29 cellular contexts compared by ENCODE assay signal in genomic region chr6:9933674-9934073, GRCh38.
DNase-seq lines count a peak whose midpoint lies in the region; ATAC-seq and TF ChIP-seq lines count a peak whose summit lies in the region.
"Had no signal": no experiment of that assay in that cellular context is flagged by ENCODE, and none has a peak within 500 bp of the region (broad histone marks: within the 10 kb centered on the region; RNA-seq: fewer than 3 reads in every experiment).

No MANE protein-coding gene starts in this region.

- DNase-seq in MCF 10A (ENCODE audit: unreplicated experiment) (peak; percentile 76), breast epithelium (ENCODE audit: low spot score in 2 of 2) (no peak), RWPE2 (ENCODE audit: low spot score) (no peak), fibroblast of pulmonary artery (ENCODE audit: low read depth) (peak; percentile 8), T-helper 9 cell (no peak)
- DNase-seq in activated CD4-positive, alpha-beta T cell treated with anti-CD3 and anti-CD28 coated beads, Interleukin-2, amount 50 U/mL, for 48 hours, result no peak
- DNase-seq: activated CD4-positive, alpha-beta T cell treated with anti-CD3 and anti-CD28 coated beads, Interleukin-2, amount 50 U/mL, for 1 hour; activated CD4-positive, CD25-positive, alpha-beta regulatory T cell; activated gamma-delta T cell; activated naive CD8-positive, alpha-beta T cell treated with anti-CD3 and anti-CD28 coated beads for 36 hours; activated T-cell treated with anti-CD3 and anti-CD28 coated beads, Interleukin-2, amount 50 U/mL, for 24 hours; dermis blood vessel endothelial cell; DMS79; Karpas-422; NCI-H510A; occipital lobe; stimulated activated CD4-positive, alpha-beta T cell treated with anti-CD3 and anti-CD28 coated beads, Interleukin-4, amount 100 ng/mL, for 24 hours; T-helper 1 cell had no signal

- TF ChIP-seq POLR2A in breast epithelium (IDR thresholded peaks at IDR 0.05), result no peak

- ATAC-seq in RWPE2 (ENCODE audit: low read depth) (peak; percentile 66; the same call in 2 of the 3 replicates), HG03280 (IDR thresholded peaks at IDR 0.05; ENCODE audit: unreplicated experiment) (no peak), HG02798 (IDR thresholded peaks at IDR 0.05; ENCODE audit: poor library complexity, unreplicated experiment) (no peak)
- ATAC-seq: gastroesophageal sphincter; natural killer cell treated with Interleukin-12 subunit alpha and Interleukin-12 subunit beta and Interleukin-15 and Interleukin-18, amount 100 ng/mL, for 72 hours had no signal

- H3K9me3 ChIP-seq in breast epithelium, result peaks cover 0 to 17% of the 10 kb centered on the region in 2 donors
- H3K9me3 ChIP-seq in RWPE2 (ENCODE audit: severe bottlenecking), result no peaks in the 10 kb centered on the region
- H3K9me3 ChIP-seq: prostate gland had no signal

- H3K9me3 Mint-ChIP-seq in MCF 10A (ENCODE audit: unreplicated experiment), result no peaks in the 10 kb centered on the region
- H3K9me3 Mint-ChIP-seq: natural killer cell treated with Interleukin-12 subunit alpha and Interleukin-12 subunit beta and Interleukin-15 and Interleukin-18, amount 100 ng/mL, for 72 hours had no signal

- no peaks in the 10 kb centered on the region for H3K36me3 ChIP-seq in breast epithelium
- H3K36me3 ChIP-seq in RWPE2 (ENCODE audit: low read depth), result no peaks in the 10 kb centered on the region
- H3K36me3 ChIP-seq: esophagus muscularis mucosa, gastroesophageal sphincter, prostate gland, tibial nerve had no signal

- no peaks in the 10 kb centered on the region for H3K27me3 ChIP-seq in breast epithelium
- no peaks in the 10 kb centered on the region for H3K27me3 ChIP-seq in RWPE2 (ENCODE audit: insufficient read depth, poor library complexity, severe bottlenecking)
- H3K27me3 ChIP-seq: gastroesophageal sphincter, hepatocyte, tibial nerve had no signal

- BruUV-seq in MCF 10A (replicated peaks; lab: Mats Ljungman, UMichigan), result no TSS peak

- H3K4me3 Mint-ChIP-seq in MCF 10A (ENCODE audit: unreplicated experiment), result no peak overlapping the region
- H3K4me3 Mint-ChIP-seq: activated naive CD8-positive, alpha-beta T cell treated with anti-CD3 and anti-CD28 coated beads for 36 hours; activated T-cell treated with anti-CD3 and anti-CD28 coated beads, Interleukin-2, amount 50 U/mL, for 24 hours; CD14-positive monocyte; natural killer cell treated with Interleukin-12 subunit alpha and Interleukin-12 subunit beta and Interleukin-15 and Interleukin-18, amount 100 ng/mL, for 72 hours had no signal

- intact Hi-C loops in MCF 10A (cut with micrococcal nuclease) (no loop called here), breast epithelium (cut with DNase I; ENCODE audit: low total_unique reads) (no loop called here)

- no peak for TF ChIP-seq CTCF in MCF 10A (IDR thresholded peaks at IDR 0.05; ENCODE audit: unreplicated experiment)
- no peak for TF ChIP-seq CTCF in breast epithelium (IDR thresholded peaks at IDR 0.05)
- no peak for TF ChIP-seq CTCF in RWPE2 (IDR thresholded peaks at IDR 0.05; ENCODE audit: poor library complexity, severe bottlenecking)
- TF ChIP-seq CTCF in fibroblast of pulmonary artery (IDR thresholded peaks at IDR 0.05; ENCODE audit: low read length, missing control alignments), result no peak

- no peak overlapping the region for H3K27ac Mint-ChIP-seq in MCF 10A (ENCODE audit: low read depth, unreplicated experiment)
- H3K27ac Mint-ChIP-seq: activated naive CD8-positive, alpha-beta T cell treated with anti-CD3 and anti-CD28 coated beads for 36 hours; activated T-cell treated with anti-CD3 and anti-CD28 coated beads, Interleukin-2, amount 50 U/mL, for 24 hours; CD14-positive monocyte; natural killer cell treated with Interleukin-12 subunit alpha and Interleukin-12 subunit beta and Interleukin-15 and Interleukin-18, amount 100 ng/mL, for 72 hours had no signal

- H3K4me1 ChIP-seq in breast epithelium, result no peaks in the 10 kb centered on the region
- H3K4me1 ChIP-seq in RWPE2 (ENCODE audit: insufficient read depth, poor library complexity, severe bottlenecking), result peaks cover 8% of the 10 kb centered on the region
- H3K4me1 ChIP-seq: esophagus muscularis mucosa, gastroesophageal sphincter, prostate gland, tibial nerve had no signal

- CTCF ChIA-PET in MCF 10A (lab: Yijun Ruan, JAX), result no interaction called here

- no peak overlapping the region for H3K4me3 ChIP-seq in breast epithelium
- H3K4me3 ChIP-seq in RWPE2 (ENCODE audit: severe bottlenecking), result no peak overlapping the region
- no peak overlapping the region for H3K4me3 ChIP-seq in fibroblast of pulmonary artery (replicated peaks; ENCODE audit: low read depth, low read length)
- H3K4me3 ChIP-seq: esophagus muscularis mucosa, gastroesophageal sphincter, hepatocyte, prostate gland, SK-N-MC, tibial nerve had no signal

- H3K27me3 Mint-ChIP-seq in MCF 10A (ENCODE audit: insufficient read depth, unreplicated experiment), result no peaks in the 10 kb centered on the region
- H3K27me3 Mint-ChIP-seq: activated naive CD8-positive, alpha-beta T cell treated with anti-CD3 and anti-CD28 coated beads for 36 hours; activated T-cell treated with anti-CD3 and anti-CD28 coated beads, Interleukin-2, amount 50 U/mL, for 24 hours; natural killer cell treated with Interleukin-12 subunit alpha and Interleukin-12 subunit beta and Interleukin-15 and Interleukin-18, amount 100 ng/mL, for 72 hours had no signal

- H3K4me1 Mint-ChIP-seq in MCF 10A (ENCODE audit: insufficient read depth, unreplicated experiment), result no peaks in the 10 kb centered on the region
- H3K4me1 Mint-ChIP-seq: activated naive CD8-positive, alpha-beta T cell treated with anti-CD3 and anti-CD28 coated beads for 36 hours; CD14-positive monocyte had no signal

- POLR2A ChIA-PET in MCF 10A (lab: Yijun Ruan, JAX), result interaction anchor here (1.1 to 2.3 kb wide), 2 partner anchors 20 to 55 kb away, joined by 4 to 7 read pairs; no protein-coding TSS in a partner anchor

- H3K27ac ChIP-seq in breast epithelium (no peak overlapping the region), RWPE2 (ENCODE audit: poor library complexity, severe bottlenecking) (no peak overlapping the region)
- H3K27ac ChIP-seq: 22Rv1, esophagus muscularis mucosa, gastroesophageal sphincter, hepatocyte, prostate gland, SK-N-MC, tibial nerve had no signal

- no peaks in the 10 kb centered on the region for H3K36me3 Mint-ChIP-seq in MCF 10A (ENCODE audit: insufficient read depth, unreplicated experiment)
- H3K36me3 Mint-ChIP-seq: activated naive CD8-positive, alpha-beta T cell treated with anti-CD3 and anti-CD28 coated beads for 36 hours; CD14-positive monocyte; natural killer cell treated with Interleukin-12 subunit alpha and Interleukin-12 subunit beta and Interleukin-15 and Interleukin-18, amount 100 ng/mL, for 72 hours had no signal

Comparison
In these comparisons a context has a peak if more than half of its experiments do, and no peak if none do; other contexts are left out.
1. DNase-seq: peak in MCF 10A (single experiment) and fibroblast of pulmonary artery (single experiment); none in breast epithelium (0 of 2), RWPE2 (single experiment), activated CD4-positive, alpha-beta T cell treated with anti-CD3 and anti-CD28 coated beads, Interleukin-2, amount 50 U/mL, for 48 hours (0 of 2) and T-helper 9 cell (single experiment).